In the genomic region with DNA sequence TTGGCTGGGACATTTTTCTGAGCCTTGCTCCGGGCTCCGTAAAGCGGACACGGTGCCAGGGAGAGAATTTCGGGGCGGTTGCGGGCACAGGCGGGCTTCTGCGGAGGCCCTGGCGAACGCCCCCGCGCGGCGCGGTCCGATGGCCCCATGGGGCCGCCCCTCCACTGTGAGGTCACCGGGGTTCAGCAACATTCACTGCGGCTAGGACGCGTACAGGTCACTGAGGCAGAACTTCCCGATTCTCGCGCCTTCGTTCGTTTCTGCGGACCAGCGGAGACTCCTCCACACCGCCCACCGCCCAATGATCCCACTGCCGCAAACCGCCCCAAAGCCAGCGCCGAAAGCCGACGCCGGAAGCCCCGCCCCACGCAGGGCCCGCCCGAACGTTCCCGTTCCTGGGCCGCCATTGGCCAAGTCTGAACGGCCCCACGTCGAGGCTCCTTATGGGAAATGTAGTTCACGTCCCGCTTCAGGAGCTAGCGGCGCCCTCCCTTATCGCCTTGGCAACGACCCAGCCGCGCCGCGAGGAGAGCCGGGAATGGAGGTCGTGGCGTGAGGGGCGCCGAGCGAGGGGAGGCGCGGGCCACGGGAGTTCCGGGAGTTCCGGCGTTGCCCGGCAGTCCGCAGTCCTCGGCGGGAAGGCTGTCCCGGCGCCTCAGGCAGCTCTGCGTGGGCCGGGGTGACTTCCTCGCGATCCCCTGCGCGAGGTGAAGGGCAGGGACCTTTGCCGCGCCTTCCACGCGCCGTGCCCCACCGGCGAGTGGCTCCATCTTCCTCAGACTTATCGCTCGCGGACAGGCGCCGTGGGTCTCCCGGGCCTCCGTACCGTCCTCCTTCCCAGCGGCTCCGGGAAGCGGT, we compare ENCODE assay signal across 8 cellular contexts. TPM values are rescaled to one million over a fixed set of nuclear protein-coding genes. Genes with fewer than 3 reads are reported as not detected.
A peak's percentile ranks its signal among the peaks of the same experiment; 100 is the strongest.
DNase-seq lines count a peak whose midpoint lies in the region; ATAC-seq and TF ChIP-seq lines count a peak whose summit lies in the region.

A gene (plus strand): TSS at position 498 of the 858 bp plus-strand sequence. CDS start 499 bp downstream, outside the sequence.

- peak; percentile 83 for DNase-seq in AG09319 (ENCODE audit: extremely low read depth, low read depth)
- DNase-seq in NCI-H226 = peak; percentile 98
- peak; percentile 87 to 89 (median 88) for DNase-seq in activated CD4-positive, CD25-positive, alpha-beta regulatory T cell (lab: John Stamatoyannopoulos, UW)
- peak; percentile 52 to 98 (median 94) for DNase-seq in caudate nucleus (lab: John Stamatoyannopoulos, UW)
- peak; percentile 90 to 91 (median 91) for DNase-seq in immature natural killer cell
- DNase-seq in smooth muscle cell of the brain vasculature (ENCODE audit: low read depth, low spot score) = peak; percentile 79

- H3K27ac ChIP-seq in caudate nucleus (ENCODE audit: low read depth, low read length) = peak within 1 kb of the TSS; percentile 85

- H3K36me3 Mint-ChIP-seq in immature natural killer cell = no peaks in the 10 kb centered on the region

- peaks cover 28 to 35% of the 10 kb centered on the region in 2 donors for H3K4me1 Mint-ChIP-seq in immature natural killer cell

- peak within 1 kb of the TSS; percentile 87 to 97 (median 94) for H3K4me3 Mint-ChIP-seq in immature natural killer cell

- peak within 1 kb of the TSS; percentile 88 to 99 (median 93) for H3K27ac Mint-ChIP-seq in immature natural killer cell

- H3K9me3 Mint-ChIP-seq in immature natural killer cell = no peaks in the 10 kb centered on the region

- peaks cover 3 to 6% (median 4%) of the 10 kb centered on the region in 3 donors for H3K27me3 Mint-ChIP-seq in immature natural killer cell (ENCODE audit: low read depth in 3 of 3)

- ATAC-seq in GM19023 (IDR thresholded peaks at IDR 0.05; ENCODE audit: unreplicated experiment) = peak; percentile 90
- ATAC-seq in HG03196 (IDR thresholded peaks at IDR 0.05; ENCODE audit: unreplicated experiment) = peak; percentile 90

- TF ChIP-seq CTCF in AG09319 (IDR thresholded peaks at IDR 0.05; ENCODE audit: low read depth, low read length) = no peak; the same call in 1 of the 2 replicates

RNA-seq across cellular contexts. Expression of the gene that starts here (rescaled TPM):
- 10 to 100 TPM in 1 of 3 donors, 1 to 10 TPM in 2; 3.4 to 12.2 (median 4.4) TPM for polyA plus RNA-seq in immature natural killer cell

Comparison
In these comparisons a context has a peak if more than half of its experiments do, and no peak if none do; other contexts are left out.
1. Peak in every context shown above with its lines: DNase-seq, ATAC-seq and H3K27ac ChIP-seq.